Comparison of ENCODE assay signal across 10 cellular contexts in the genomic region with DNA sequence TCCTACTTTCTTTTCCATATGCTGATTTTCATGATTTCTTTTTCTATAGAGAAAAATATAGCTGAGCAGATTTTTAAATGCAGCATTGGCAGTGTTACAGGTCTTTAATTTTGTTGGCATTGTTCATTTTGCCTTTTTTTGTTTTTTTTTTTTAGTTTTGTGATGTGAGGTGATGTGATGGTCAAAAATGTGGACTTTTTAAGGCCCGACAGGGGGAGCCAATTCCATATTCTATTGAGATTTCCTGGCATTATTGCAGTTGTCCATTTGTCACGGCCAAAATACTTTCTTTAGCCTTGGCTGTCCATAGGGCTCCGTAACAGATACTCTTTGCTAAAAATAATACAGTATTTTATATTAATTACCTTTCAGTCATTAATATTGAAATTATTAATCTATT. TPM values are rescaled to one million over a fixed set of nuclear protein-coding genes. Genes with fewer than 3 reads are reported as not detected.
DNase-seq lines count a peak whose midpoint lies in the region; ATAC-seq and TF ChIP-seq lines count a peak whose summit lies in the region.
"Had no signal": no experiment of that assay in that cellular context is flagged by ENCODE, and none has a peak within 500 bp of the region (broad histone marks: within the 10 kb centered on the region; RNA-seq: fewer than 3 reads in every experiment).

No MANE protein-coding gene starts in this region.

- no peaks in the 10 kb centered on the region for H3K27me3 ChIP-seq in dorsolateral prefrontal cortex
- H3K27me3 ChIP-seq: heart left ventricle had no signal

- no peak overlapping the region for H3K27ac ChIP-seq in dorsolateral prefrontal cortex
- H3K27ac ChIP-seq: heart left ventricle had no signal

- H3K4me3 ChIP-seq in GM12864 (ENCODE audit: low read depth, low read length) (no peak overlapping the region), dorsolateral prefrontal cortex (peak overlapping the region in 2 of 59 donors; percentile 10 to 27)
- H3K4me3 ChIP-seq: heart left ventricle had no signal

- H3K36me3 Mint-ChIP-seq in nephron progenitor cell (ENCODE audit: low read depth) = peaks cover 2% of the 10 kb centered on the region

- H3K4me1 Mint-ChIP-seq in nephron progenitor cell = peaks cover 25% of the 10 kb centered on the region

- H3K4me3 Mint-ChIP-seq in nephron progenitor cell = no peak overlapping the region

- no peak overlapping the region for H3K27ac Mint-ChIP-seq in nephron progenitor cell

- DNase-seq in GM12864 (ENCODE audit: low read depth) (no peak), NCI-H2227 (lab: John Stamatoyannopoulos, UW; ENCODE audit: unreplicated experiment) (peak; percentile 47), dorsolateral prefrontal cortex (no peak), nephron progenitor cell (peak; percentile 15)
- no peak for DNase-seq in activated CD8-positive, alpha-beta memory T cell treated with anti-CD3 and anti-CD28 coated beads, Interleukin-2, amount 50 U/mL, for 4 hours
- DNase-seq: heart left ventricle, Right ventricle myocardium superior had no signal

- intact Hi-C loops in dorsolateral prefrontal cortex (cut with DNase I) = no loop called here

- peak; percentile 32 for TF ChIP-seq CTCF in GM12864 (IDR thresholded peaks at IDR 0.05; ENCODE audit: low read depth, low read length, missing control alignments)
- peak in 53 of 56 donors; percentile 19 to 74 (median 55) for TF ChIP-seq CTCF in dorsolateral prefrontal cortex (IDR thresholded peaks at IDR 0.05 in 54 of 56, conservative IDR thresholded peaks at IDR 0.05 in 2 of 56; ENCODE audit: low read depth in 1 of 56, partially characterized antibody in 56 of 56)
- peak; percentile 42 for TF ChIP-seq CTCF in nephron progenitor cell (IDR thresholded peaks at IDR 0.05)

- ATAC-seq in GM18502 (IDR thresholded peaks at IDR 0.05; ENCODE audit: poor library complexity, unreplicated experiment) (no peak), HG03135 (IDR thresholded peaks at IDR 0.05; ENCODE audit: unreplicated experiment) (no peak), GM21717 (IDR thresholded peaks at IDR 0.05; ENCODE audit: unreplicated experiment) (no peak)
- ATAC-seq: heart left ventricle had no signal

- H3K27me3 Mint-ChIP-seq in nephron progenitor cell (ENCODE audit: low read depth, poor library complexity) = no peaks in the 10 kb centered on the region

- H3K9me3 Mint-ChIP-seq in nephron progenitor cell = no peaks in the 10 kb centered on the region

RNA-seq across cellular contexts. Expression of gene SLIT2, which starts 47.8 kb away (rescaled TPM):
- 10 to 100 TPM; 17.5 to 93.1 (median 45.8) TPM for total RNA-seq in dorsolateral prefrontal cortex

Comparison
In these comparisons a context has a peak if more than half of its experiments do, and no peak if none do; other contexts are left out.
1. DNase-seq: peak in NCI-H2227 (single experiment) and nephron progenitor cell (single experiment); none in GM12864 (single experiment), dorsolateral prefrontal cortex (0 of 10) and activated CD8-positive, alpha-beta memory T cell treated with anti-CD3 and anti-CD28 coated beads, Interleukin-2, amount 50 U/mL, for 4 hours (single experiment).
2. Peak in every context shown above with its lines, with median percentiles within 50 percentile points of each other: CTCF ChIP-seq.